21 cellular contexts compared by ENCODE assay signal in the genomic region with DNA sequence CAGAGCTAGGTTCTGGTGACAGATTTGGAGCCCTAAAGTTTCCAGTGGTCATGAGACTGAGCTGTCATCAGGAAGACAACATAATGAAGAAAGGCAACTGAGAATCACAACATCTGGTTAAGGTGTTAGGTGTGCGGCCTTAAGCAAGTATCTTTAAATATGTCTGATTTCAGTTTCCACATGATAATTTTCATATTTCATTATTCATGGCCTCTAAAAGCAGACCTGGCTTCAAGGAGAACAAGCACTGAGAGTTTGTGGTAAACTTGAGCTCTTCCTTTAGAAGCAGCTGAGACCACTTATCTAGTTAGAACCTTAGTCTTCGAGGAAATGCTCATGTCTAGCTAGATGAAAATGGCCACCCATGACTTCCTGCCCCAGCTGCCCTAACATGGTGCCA. TPM values are rescaled to one million over a fixed set of nuclear protein-coding genes. Genes with fewer than 3 reads are reported as not detected.
DNase-seq lines count a peak whose midpoint lies in the region; ATAC-seq and TF ChIP-seq lines count a peak whose summit lies in the region.
"Had no signal": no experiment of that assay in that cellular context is flagged by ENCODE, and none has a peak within 500 bp of the region (broad histone marks: within the 10 kb centered on the region; RNA-seq: fewer than 3 reads in every experiment).

No MANE protein-coding gene starts in this region.

- H3K27me3 ChIP-seq in thoracic aorta (replicated peaks; ENCODE audit: insufficient read depth): no peaks in the 10 kb centered on the region
- H3K27me3 ChIP-seq: esophagus muscularis mucosa, neutrophil, spleen had no signal

- DNase-seq in thoracic aorta (ENCODE audit: low spot score) (no peak), putamen (ENCODE audit: low spot score) (no peak), HT-29 (ENCODE audit: low spot score) (no peak)
- DNase-seq in effector CD4-positive, alpha-beta T cell: no peak
- DNase-seq: activated CD4-positive, alpha-beta T cell treated with anti-CD3 and anti-CD28 coated beads for 48 hours; activated CD8-positive, alpha-beta memory T cell treated with anti-CD3 and anti-CD28 coated beads, Interleukin-2, amount 50 U/mL, for 4 hours; activated effector memory CD4-positive, alpha-beta T cell treated with anti-CD3 and anti-CD28 coated beads, Interleukin-2, amount 50 U/mL, for 16 hours; AML-193; caudate nucleus; COR-L47; GOT3; left ventricle myocardium inferior; NCI-H345; spleen; SW 1271 had no signal

- H3K27ac ChIP-seq in thoracic aorta: peak overlapping the region; percentile 86 to 90
- H3K27ac ChIP-seq: esophagus muscularis mucosa, left ventricle myocardium inferior, neutrophil, spleen had no signal

- H3K4me1 ChIP-seq in thoracic aorta (ENCODE audit: control insufficient read depth in 1 of 2, low read depth in 2 of 2): peaks cover 7 to 51% of the 10 kb centered on the region in 2 donors
- H3K4me1 ChIP-seq: esophagus muscularis mucosa, left ventricle myocardium inferior, spleen had no signal

- H3K36me3 ChIP-seq in thoracic aorta: no peaks in the 10 kb centered on the region

- no peaks in the 10 kb centered on the region for H3K9me3 ChIP-seq in thoracic aorta
- H3K9me3 ChIP-seq: esophagus muscularis mucosa, left ventricle myocardium inferior, neutrophil, spleen had no signal

- TF ChIP-seq POLR2A in GM18505 (IDR thresholded peaks at IDR 0.05; ENCODE audit: borderline replicate concordance, extremely low read depth, insufficient read depth, insufficient read length): no peak

- no peak overlapping the region for H3K4me3 ChIP-seq in thoracic aorta
- H3K4me3 ChIP-seq: esophagus muscularis mucosa, left ventricle myocardium inferior, spleen had no signal

- TF ChIP-seq CTCF in thoracic aorta (IDR thresholded peaks at IDR 0.05): no peak

- ATAC-seq in GM18909 (IDR thresholded peaks at IDR 0.05; ENCODE audit: poor library complexity, unreplicated experiment) (peak; percentile 50), GM21528 (IDR thresholded peaks at IDR 0.05; ENCODE audit: low FRiP score, unreplicated experiment) (peak; percentile 74), HG03064 (IDR thresholded peaks at IDR 0.05; ENCODE audit: low read depth, unreplicated experiment) (peak; percentile 83), thoracic aorta (ENCODE audit: insufficient number of reproducible peaks, low FRiP score, low read depth) (no peak), GM18505 (IDR thresholded peaks at IDR 0.05; ENCODE audit: unreplicated experiment) (no peak)

RNA-seq across cellular contexts. Expression of gene MYLK, which starts 25.7 kb away (rescaled TPM):
- 100 to 1,000 TPM; 483 to 563 TPM for total RNA-seq in thoracic aorta
- total RNA-seq in HT-29 (2014; rRNA removed; shearing (Covaris generic)): 15.0 and 20.5 TPM in 2 replicates

RNA-seq across cellular contexts. Expression of gene CCDC14, which starts 51.2 kb away (rescaled TPM):
- 10 to 100 TPM; 38.8 to 67.8 TPM for total RNA-seq in thoracic aorta
- 30.5 and 33.0 TPM in 2 replicates for total RNA-seq in HT-29 (2014; rRNA removed; shearing (Covaris generic))

Comparison
In these comparisons a context has a peak if more than half of its experiments do, and no peak if none do; other contexts are left out.
1. ATAC-seq: peak in GM18909 (single experiment), GM21528 (single experiment) and HG03064 (single experiment); none in thoracic aorta (single experiment) and GM18505 (single experiment).
2. RNA of gene MYLK, which starts 25.7 kb away (total RNA-seq): 483 to 563 TPM in thoracic aorta; 15.0 to 20.5 TPM in HT-29; every median in the first group is over 10 times any median in the second.